ENCODE assay signal across 9 cellular contexts in the genomic region with DNA sequence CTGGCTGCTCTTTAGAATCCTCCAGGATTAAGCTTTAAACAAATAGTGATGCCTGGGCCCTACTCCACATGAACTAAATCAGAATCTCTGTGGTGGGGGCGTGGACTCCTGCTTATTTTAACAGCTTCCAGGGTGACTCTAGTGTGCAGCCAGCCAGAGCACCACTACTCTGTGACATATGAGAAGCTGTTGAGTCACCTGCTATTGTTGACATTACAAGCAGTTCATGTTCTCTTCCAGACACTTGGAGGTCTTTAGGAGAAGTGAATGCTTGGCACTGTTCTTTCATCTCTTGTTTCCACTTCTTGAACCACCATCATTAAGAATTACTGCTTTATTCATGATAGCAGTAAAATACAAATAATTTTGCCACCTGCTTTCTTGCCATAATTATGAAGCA. TPM values are rescaled to one million over a fixed set of nuclear protein-coding genes. Genes with fewer than 3 reads are reported as not detected.
DNase-seq lines count a peak whose midpoint lies in the region; ATAC-seq, FAIRE-seq and TF ChIP-seq lines count a peak whose summit lies in the region.
"Had no signal": no experiment of that assay in that cellular context is flagged by ENCODE, and none has a peak within 500 bp of the region (broad histone marks: within the 10 kb centered on the region; RNA-seq: fewer than 3 reads in every experiment).

No MANE protein-coding gene starts in this region.

- intact Hi-C loops in pancreas (cut with DNase I) = no loop called here
- intact Hi-C loops in lower leg skin (cut with DNase I; ENCODE audit: low total_unique reads) = no loop called here
- intact Hi-C loops in dorsolateral prefrontal cortex (cut with DNase I) = no loop called here

- H3K27ac ChIP-seq in pancreas = peak overlapping the region in 3 of 4 donors; percentile 14 to 71 (median 66)
- H3K27ac ChIP-seq in dorsolateral prefrontal cortex = no peak overlapping the region
- H3K27ac ChIP-seq: neutrophil had no signal

- no peaks in the 10 kb centered on the region for H3K27me3 ChIP-seq in pancreas
- H3K27me3 ChIP-seq in dorsolateral prefrontal cortex = no peaks in the 10 kb centered on the region
- H3K27me3 ChIP-seq: neutrophil had no signal

- ATAC-seq in pancreas (peak; percentile 88 to 95 (median 93)), GM21367 (IDR thresholded peaks at IDR 0.05; ENCODE audit: unreplicated experiment) (no peak), GM21390 (IDR thresholded peaks at IDR 0.05; ENCODE audit: unreplicated experiment) (no peak)

- 50 to 55% methylated on average over 1 of the region's 1 CpG for whole genome bisulfite sequencing in pancreas, 2 donors
- 50% methylated on average over 1 of the region's 1 CpG for WGBS in lower leg skin, 2 donors

- no peak overlapping the region for H3K4me3 ChIP-seq in epithelial cell of esophagus (ENCODE audit: low read length)
- no peak overlapping the region for H3K4me3 ChIP-seq in pancreas
- H3K4me3 ChIP-seq in lower leg skin (ENCODE audit: low read depth, poor library complexity, severe bottlenecking) = no peak overlapping the region
- H3K4me3 ChIP-seq in dorsolateral prefrontal cortex = no peak overlapping the region

- no peaks in the 10 kb centered on the region for H3K36me3 ChIP-seq in pancreas
- H3K36me3 ChIP-seq: neutrophil had no signal

- H3K4me1 ChIP-seq in pancreas = peaks cover 18 to 21% (median 20%) of the 10 kb centered on the region in 3 donors

- peak; percentile 56 for FAIRE-seq in pancreas (lab: Jason Lieb, UNC)

- no peak for TF ChIP-seq POLR2A in lower leg skin (IDR thresholded peaks at IDR 0.05)

- TF ChIP-seq CTCF in epithelial cell of esophagus (IDR thresholded peaks at IDR 0.05; ENCODE audit: insufficient read depth, low read depth, low read length, missing control alignments) (no peak), pancreas (IDR thresholded peaks at IDR 0.05) (no peak), lower leg skin (IDR thresholded peaks at IDR 0.05) (no peak), dorsolateral prefrontal cortex (IDR thresholded peaks at IDR 0.05 in 54 of 56, conservative IDR thresholded peaks at IDR 0.05 in 2 of 56; ENCODE audit: low read depth in 1 of 56, partially characterized antibody in 56 of 56) (no peak)

- peak; percentile 89 for DNase-seq in EH (ENCODE audit: low read depth)
- DNase-seq in NCI-H226 = peak; percentile 44
- DNase-seq in epithelial cell of esophagus (ENCODE audit: low read depth) = peak; percentile 70
- DNase-seq in pancreas = peak in 4 of 6 donors; percentile 19 to 37 (median 28)
- no peak for DNase-seq in lower leg skin (ENCODE audit: low spot score in 2 of 2)
- DNase-seq in dorsolateral prefrontal cortex = no peak

- H3K9me3 ChIP-seq in pancreas = no peaks in the 10 kb centered on the region
- H3K9me3 ChIP-seq: neutrophil had no signal

RNA-seq across cellular contexts. Expression of a gene that starts 0.4 kb away (rescaled TPM):
- total RNA-seq in pancreas (not detected), lower leg skin (not detected), dorsolateral prefrontal cortex (under 1 TPM in 1 of 120 experiments, not detected in 119; 0.52 TPM)
- polyA plus RNA-seq in pancreas = not detected

Comparison
In these comparisons a context has a peak if more than half of its experiments do, and no peak if none do; other contexts are left out.
1. DNase-seq: peak in EH (single experiment), NCI-H226 (single experiment), epithelial cell of esophagus (single experiment) and pancreas (4 of 6); none in lower leg skin (0 of 2) and dorsolateral prefrontal cortex (0 of 10).
2. ATAC-seq: peak in pancreas (4 of 4); none in GM21367 (single experiment) and GM21390 (single experiment).
3. H3K27ac ChIP-seq: peak in pancreas (3 of 4); none in dorsolateral prefrontal cortex (0 of 59).